In the genomic region with DNA sequence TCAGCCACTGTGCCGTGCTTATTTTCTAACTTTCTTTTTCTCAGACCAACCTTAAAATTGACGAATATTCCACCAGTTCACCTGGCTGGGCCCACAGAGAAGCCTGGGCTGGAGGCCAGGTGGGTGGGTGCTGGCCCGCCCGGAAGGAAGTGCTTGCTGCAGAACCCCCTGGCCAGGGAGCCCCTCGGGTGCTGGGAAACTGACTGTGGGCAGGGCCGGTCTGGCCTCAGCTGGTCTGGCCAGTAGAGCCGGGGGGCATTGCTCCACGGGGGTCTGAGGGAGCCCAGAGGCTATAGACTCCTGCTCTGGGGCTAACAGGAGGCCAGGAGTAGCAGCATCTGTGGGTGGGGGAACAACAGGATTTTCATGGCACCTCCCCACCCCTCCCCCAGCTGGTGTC, we compare ENCODE assay signal across 27 cellular contexts.
"Had no signal": no experiment of that assay in that cellular context is flagged by ENCODE, and none has a peak within 500 bp of the region (broad histone marks: within the 10 kb centered on the region; RNA-seq: fewer than 3 reads in every experiment).

No MANE protein-coding gene starts in this region.

- H3K36me3 ChIP-seq: left lung, neural progenitor cell, ovary, stomach, thyroid gland, uterus had no signal

- H3K4me3 Mint-ChIP-seq: mesothelial cell of epicardium; naive B cell; natural killer cell; nephron progenitor cell; neural progenitor cell; stimulated activated memory B cell treated with anti-CD40 and anti-IgM and Interleukin-4, amounts not matched to agents 10 μg/mL and 1 μg/mL and 100 μg/mL, for 72 hours had no signal

- H3K27me3 ChIP-seq: left lung, neural progenitor cell, ovary, stomach, testis, thyroid gland, uterus had no signal

- H3K9ac ChIP-seq: neural progenitor cell had no signal

- ATAC-seq: left colon; left lung; natural killer cell; right cardiac atrium; stimulated activated memory B cell treated with anti-CD40 and anti-IgM and Interleukin-4, amounts not matched to agents 10 μg/mL and 1 μg/mL and 100 μg/mL, for 72 hours; stimulated activated naive CD8-positive, alpha-beta T cell treated with anti-CD3 and anti-CD28 coated beads, Interleukin-15, Interleukin-2, amounts not matched to agents 100 U/mL and 50 U/mL, for 24 hours had no signal

- H3K9me3 Mint-ChIP-seq: mesothelial cell of epicardium; naive B cell; natural killer cell; nephron progenitor cell; neural progenitor cell; stimulated activated memory B cell treated with anti-CD40 and anti-IgM and Interleukin-4, amounts not matched to agents 10 μg/mL and 1 μg/mL and 100 μg/mL, for 72 hours had no signal

- H2AFZ ChIP-seq: neural progenitor cell had no signal

- DNase-seq: hippocampal formation; kidney glomerular epithelial cell; left colon; mesendoderm; naive B cell; natural killer cell; nephron progenitor cell; ovary; retina; stimulated activated CD4-positive, alpha-beta T cell treated with anti-CD3 and anti-CD28 coated beads, Interleukin-1b, Interleukin-23, amount 100 ng/mL, for 48 hours; stimulated activated CD4-positive, alpha-beta T cell treated with anti-CD3 and anti-CD28 coated beads, Interleukin-2, amount 100 ng/mL, for 48 hours; stimulated activated CD4-positive, alpha-beta T cell treated with anti-CD3 and anti-CD28 coated beads, Interleukin-4, amount 100 ng/mL, for 4 hours; stimulated activated CD8-positive, alpha-beta memory T cell treated with anti-CD3 and anti-CD28 coated beads, Interleukin-4, amount 100 ng/mL, for 48 hours; stimulated activated naive CD8-positive, alpha-beta T cell treated with anti-CD3 and anti-CD28 coated beads, Interleukin-15, Interleukin-2, amounts not matched to agents 100 U/mL and 50 U/mL, for 24 hours; stomach; testis; thyroid gland; trophoblast cell; uterus had no signal

- H3K27ac Mint-ChIP-seq: mesothelial cell of epicardium; natural killer cell; neural progenitor cell; progenitor cell of endocrine pancreas; stimulated activated memory B cell treated with anti-CD40 and anti-IgM and Interleukin-4, amounts not matched to agents 10 μg/mL and 1 μg/mL and 100 μg/mL, for 72 hours had no signal

- H3K36me3 Mint-ChIP-seq: mesothelial cell of epicardium; naive B cell; natural killer cell; neural progenitor cell; stimulated activated memory B cell treated with anti-CD40 and anti-IgM and Interleukin-4, amounts not matched to agents 10 μg/mL and 1 μg/mL and 100 μg/mL, for 72 hours had no signal

- H3K4me3 ChIP-seq: left lung, lung, neural progenitor cell, ovary, smooth muscle cell, stomach, testis, thyroid gland, uterus had no signal

- H3K4me2 ChIP-seq: neural progenitor cell, smooth muscle cell had no signal

- H3K4me1 ChIP-seq: left lung, uterus had no signal

- H3K27me3 Mint-ChIP-seq: naive B cell; progenitor cell of endocrine pancreas; stimulated activated memory B cell treated with anti-CD40 and anti-IgM and Interleukin-4, amounts not matched to agents 10 μg/mL and 1 μg/mL and 100 μg/mL, for 72 hours had no signal

- H3K27ac ChIP-seq: left lung, neural progenitor cell, ovary, testis, thyroid gland, uterus had no signal

- H3K9me3 ChIP-seq: left lung, ovary, stomach, testis, thyroid gland, uterus had no signal

- H3K4me1 Mint-ChIP-seq: mesothelial cell of epicardium; naive B cell; natural killer cell; stimulated activated memory B cell treated with anti-CD40 and anti-IgM and Interleukin-4, amounts not matched to agents 10 μg/mL and 1 μg/mL and 100 μg/mL, for 72 hours had no signal
